22 cellular contexts compared by ENCODE assay signal in genomic region chr7:80369321-80369720, GRCh38.
DNase-seq lines count a peak whose midpoint lies in the region; ATAC-seq, FAIRE-seq and TF ChIP-seq lines count a peak whose summit lies in the region.
"Had no signal": no experiment of that assay in that cellular context is flagged by ENCODE, and none has a peak within 500 bp of the region (broad histone marks: within the 10 kb centered on the region; RNA-seq: fewer than 3 reads in every experiment).

No MANE protein-coding gene starts in this region.

- H2AFZ ChIP-seq in H1 (ENCODE audit: low read length), result 0 out of 2 replicates have a peak overlapping the region, but pooled peaks have one; percentile 49
- H2AFZ ChIP-seq: GM23338 had no signal

- H3K36me3 ChIP-seq in H1 (ENCODE audit: control insufficient read depth in 2 of 4, insufficient read depth in 4 of 4, low read length in 3 of 4) (no peaks in the 10 kb centered on the region), mesendoderm (ENCODE audit: control insufficient read depth, insufficient read depth, low read length) (no peaks in the 10 kb centered on the region)

- no peak overlapping the region for H3K23ac ChIP-seq in H1 (ENCODE audit: insufficient read length)
- H3K23ac ChIP-seq in mesendoderm (ENCODE audit: low read length), result no peak overlapping the region

- CTCF ChIA-PET in H1 (lab: Charles Lee; ENCODE audit: partially characterized antibody), result no interaction called here

- 0 out of 4 replicates have a peak, but pooled peaks cover 0 to 3% of the 10 kb centered on the region in 2 experiments for H3K9me3 ChIP-seq in H1 (ENCODE audit: insufficient read depth in 2 of 2, low read depth in 1 of 2, low read length in 1 of 2)

- H2BK5ac ChIP-seq in H1 (ENCODE audit: low read depth, low read length) (no peak overlapping the region), mesendoderm (ENCODE audit: low read length) (peak overlapping the region; percentile 10)

- no peak for FAIRE-seq in H1 (lab: Jason Lieb, UNC)
- FAIRE-seq: A204.1, GM12892, GM18507, HTR-8/SVneo had no signal

- TF ChIP-seq EP300 in H1 (IDR thresholded peaks at IDR 0.05; ENCODE audit: borderline replicate concordance in 1 of 2, low read depth in 2 of 2, low read length in 2 of 2), result no peak

- H2BK120ac ChIP-seq in H1 (replicated peaks; ENCODE audit: low read depth, low read length), result no peak overlapping the region
- H2BK120ac ChIP-seq in mesendoderm (ENCODE audit: low read depth, low read length), result no peak overlapping the region

- DNase-seq in NCI-H69 (lab: John Stamatoyannopoulos, UW), result peak; percentile 75
- DNase-seq in H1 (ENCODE audit: low read depth in 1 of 2, low spot score in 2 of 2), result no peak
- peak; percentile 33 for DNase-seq in mesendoderm
- DNase-seq in NCI-H226, result no peak
- DNase-seq in NCI-H524 (lab: John Stamatoyannopoulos, UW), result no peak
- no peak for DNase-seq in activated CD4-positive, alpha-beta T cell treated with anti-CD3 and anti-CD28 coated beads for 1 hour
- DNase-seq: ACHN; CD4-positive, alpha-beta memory T cell; DMS153; DMS79; GDM1; H7; HFFc6; KBM-7 had no signal

- ATAC-seq in HG02571 (IDR thresholded peaks at IDR 0.05; ENCODE audit: unreplicated experiment), result no peak
- ATAC-seq: GM23338, HCT116 had no signal

- POLR2A ChIA-PET in H1 (lab: Charles Lee; ENCODE audit: partially characterized antibody), result interaction anchor here (0.5 kb wide), 1 partner anchor 1043 kb away, joined by 4 read pairs; no protein-coding TSS in a partner anchor

- H3K4ac ChIP-seq in H1 (replicated peaks; ENCODE audit: insufficient read length, low read depth, low read length) (no peak overlapping the region), mesendoderm (ENCODE audit: low read depth, low read length) (no peak overlapping the region)

- H2BK12ac ChIP-seq in H1 (ENCODE audit: low read depth, low read length), result no peak overlapping the region

- H4K8ac ChIP-seq in H1 (ENCODE audit: extremely low read depth, insufficient read depth, low read length) (no peak overlapping the region), mesendoderm (ENCODE audit: low read depth, low read length) (no peak overlapping the region)

- H3K18ac ChIP-seq in H1 (ENCODE audit: extremely low read depth, low read length) (no peak overlapping the region), mesendoderm (ENCODE audit: low read length) (peak overlapping the region; percentile 39)

- H4K5ac ChIP-seq in H1 (ENCODE audit: insufficient read length, low read depth, low read length), result no peak overlapping the region
- no peak overlapping the region for H4K5ac ChIP-seq in mesendoderm (ENCODE audit: low read length)

- no peak for TF ChIP-seq POLR2A in H1 (IDR thresholded peaks at IDR 0.05; ENCODE audit: control extremely low read depth in 1 of 2, low read depth in 2 of 2, low read length in 2 of 2)

- H3K23me2 ChIP-seq in H1 (ENCODE audit: low read depth, low read length), result no peaks in the 10 kb centered on the region

- H3K56ac ChIP-seq in H1 (replicated peaks; ENCODE audit: insufficient read length, low read depth, low read length) (no peak overlapping the region), mesendoderm (ENCODE audit: low read length) (peak overlapping the region; percentile 52)

- no peak overlapping the region for H3K9ac ChIP-seq in H1 (replicated peaks in 1 of 4; ENCODE audit: extremely low read depth in 1 of 4, low read depth in 3 of 4, low read length in 3 of 4)
- no peak overlapping the region for H3K9ac ChIP-seq in mesendoderm (ENCODE audit: low read length)

- H2BK20ac ChIP-seq in H1 (ENCODE audit: low read length), result no peak overlapping the region

- TF ChIP-seq RAD21 in H1 (IDR thresholded peaks at IDR 0.05 in 1 of 2, conservative IDR thresholded peaks at IDR 0.05 in 1 of 2; ENCODE audit: low read depth in 2 of 2, low read length in 2 of 2), result no peak

- H3K79me2 ChIP-seq in H1 (ENCODE audit: control insufficient read depth in 1 of 2, insufficient read depth in 2 of 2, low read length in 2 of 2) (no peaks in the 10 kb centered on the region), mesendoderm (ENCODE audit: control insufficient read depth, insufficient read depth, low read length) (no peaks in the 10 kb centered on the region)

- H3K4me3 ChIP-seq in H1 (ENCODE audit: extremely low read depth in 1 of 4, insufficient read depth in 2 of 4, low read depth in 3 of 4, low read length in 4 of 4) (no peak overlapping the region), mesendoderm (ENCODE audit: low read length) (no peak overlapping the region)
- H3K4me3 ChIP-seq: GM23338 had no signal

- H3K79me1 ChIP-seq in H1 (ENCODE audit: low read depth, low read length) (no peaks in the 10 kb centered on the region), mesendoderm (ENCODE audit: low read length) (no peaks in the 10 kb centered on the region)

- no peak overlapping the region for H3K4me2 ChIP-seq in H1 (ENCODE audit: insufficient read depth in 1 of 2, low read depth in 2 of 2, low read length in 2 of 2)
- no peak overlapping the region for H3K4me2 ChIP-seq in mesendoderm (ENCODE audit: low read length)
- H3K4me2 ChIP-seq: GM23338 had no signal

- H4K20me1 ChIP-seq in H1 (replicated peaks in 1 of 2; ENCODE audit: control insufficient read depth in 1 of 2, insufficient read depth in 2 of 2, low read length in 2 of 2), result no peaks in the 10 kb centered on the region

- no peak for TF ChIP-seq CTCF in H1 (IDR thresholded peaks at IDR 0.05; ENCODE audit: control extremely low read depth in 1 of 3, insufficient read depth in 1 of 3, low read depth in 1 of 3, low read length in 3 of 3)

- H2AK5ac ChIP-seq in H1 (ENCODE audit: low read depth, low read length) (no peak overlapping the region), mesendoderm (ENCODE audit: low read length) (no peak overlapping the region)

- WGBS in H1 (ENCODE audit: extremely low coverage in 1 of 2, insufficient coverage in 1 of 2, insufficient read length in 1 of 2, insufficient replicate concordance in 2 of 2, low coverage in 1 of 2, low lambda C conversion rate in 2 of 2, missing lambda C conversion rate in 1 of 2), 2 experiments, result 89% methylated on average over 7 of the region's 7 CpGs; no CpG with 5 or more reads in 1 of the 2 experiments
- no CpG with 5 or more reads among the region's 7 CpGs for WGBS in mesendoderm (ENCODE audit: extremely low coverage, insufficient coverage, low lambda C conversion rate)

- H3K14ac ChIP-seq in H1 (ENCODE audit: insufficient read length), result no peak overlapping the region

- H3K27me3 ChIP-seq in H1 (replicated peaks in 1 of 4; ENCODE audit: control insufficient read depth in 3 of 4, extremely low read depth in 1 of 4, insufficient read depth in 3 of 4, low read length in 3 of 4), result no peaks in the 10 kb centered on the region
- no peaks in the 10 kb centered on the region for H3K27me3 ChIP-seq in mesendoderm (ENCODE audit: insufficient read depth, low read length, poor library complexity)

- H3K27ac ChIP-seq in H1 (ENCODE audit: low read depth, low read length), result no peak overlapping the region
- no peak overlapping the region for H3K27ac ChIP-seq in mesendoderm (ENCODE audit: low read depth, low read length)
- H3K27ac ChIP-seq: C4-2B had no signal

- no peaks in the 10 kb centered on the region for H3K4me1 ChIP-seq in H1 (replicated peaks in 1 of 4; ENCODE audit: control insufficient read depth in 3 of 4, insufficient read depth in 4 of 4, low read length in 3 of 4)
- peaks cover 4% of the 10 kb centered on the region for H3K4me1 ChIP-seq in mesendoderm (ENCODE audit: control insufficient read depth, low read depth, low read length)

- H2BK15ac ChIP-seq in H1 (ENCODE audit: low read length), result no peak overlapping the region
- H2BK15ac ChIP-seq in mesendoderm (replicated peaks; ENCODE audit: low read depth), result no peak overlapping the region

- no peak overlapping the region for H4K91ac ChIP-seq in H1 (replicated peaks; ENCODE audit: insufficient read length, low read length)

TF ChIP-seq in H1, 55 proteins besides CTCF, POLR2A, EP300 and RAD21 (continues in another document):
- no peak for TF ChIP-seq SAP30 (IDR thresholded peaks at IDR 0.05; ENCODE audit: insufficient read depth, insufficient replicate concordance, low read length)
- TF ChIP-seq HDAC6 (IDR thresholded peaks at IDR 0.05; ENCODE audit: low read depth, low read length), result no peak
- TF ChIP-seq E2F6 (IDR thresholded peaks at IDR 0.05), result no peak
- TF ChIP-seq YY1 (IDR thresholded peaks at IDR 0.05; ENCODE audit: low read depth, low read length), result no peak

Comparison
In these comparisons a context has a peak if more than half of its experiments do, and no peak if none do; other contexts are left out.
1. DNase-seq: peak in NCI-H69 (single experiment) and mesendoderm (single experiment); none in H1 (0 of 2), NCI-H226 (single experiment), NCI-H524 (0 of 2) and activated CD4-positive, alpha-beta T cell treated with anti-CD3 and anti-CD28 coated beads for 1 hour (single experiment).